19 cellular contexts compared by ENCODE assay signal in genomic region chr1:166900987-166901386, GRCh38. TPM values are rescaled to one million over a fixed set of nuclear protein-coding genes. Genes with fewer than 3 reads are reported as not detected.
A peak's percentile ranks its signal among the peaks of the same experiment; 100 is the strongest.
DNase-seq lines count a peak whose midpoint lies in the region; ATAC-seq, FAIRE-seq and TF ChIP-seq lines count a peak whose summit lies in the region.
"Had no signal": no experiment of that assay in that cellular context is flagged by ENCODE, and none has a peak within 500 bp of the region (broad histone marks: within the 10 kb centered on the region; RNA-seq: fewer than 3 reads in every experiment).

No MANE protein-coding gene starts in this region.

- peaks cover 11% of the 10 kb centered on the region for H3K9me3 Mint-ChIP-seq in activated CD4-positive, alpha-beta T cell treated with anti-CD3 and anti-CD28 coated beads for 36 hours (ENCODE audit: low read depth)

- H3K36me3 ChIP-seq in Loucy (ENCODE audit: insufficient read depth, low read length) (no peaks in the 10 kb centered on the region), small intestine (ENCODE audit: control insufficient read depth in 2 of 2, insufficient read depth in 2 of 2, low read length in 2 of 2) (no peaks in the 10 kb centered on the region)

- no peak overlapping the region for H3K4me3 Mint-ChIP-seq in activated CD4-positive, alpha-beta T cell treated with anti-CD3 and anti-CD28 coated beads for 36 hours
- H3K4me3 Mint-ChIP-seq: B cell; CD4-positive, alpha-beta memory T cell had no signal

- H3K27me3 ChIP-seq in Loucy (ENCODE audit: insufficient read depth, low read length, poor library complexity, severe bottlenecking) (no peaks in the 10 kb centered on the region), small intestine (ENCODE audit: control insufficient read depth in 2 of 2, insufficient read depth in 2 of 2, low read length in 2 of 2) (no peaks in the 10 kb centered on the region)

- no peaks in the 10 kb centered on the region for H3K36me3 Mint-ChIP-seq in activated CD4-positive, alpha-beta T cell treated with anti-CD3 and anti-CD28 coated beads for 36 hours (ENCODE audit: low read depth)

- FAIRE-seq in small intestine (lab: Jason Lieb, UNC), result no peak
- FAIRE-seq: GM12892 had no signal

- H2AFZ ChIP-seq in Loucy (ENCODE audit: low read length), result no peak overlapping the region

- peaks cover 3% of the 10 kb centered on the region for H3K4me1 Mint-ChIP-seq in activated CD4-positive, alpha-beta T cell treated with anti-CD3 and anti-CD28 coated beads for 36 hours
- H3K4me1 Mint-ChIP-seq: CD4-positive, alpha-beta memory T cell had no signal

- no peak overlapping the region for H3K27ac Mint-ChIP-seq in activated CD4-positive, alpha-beta T cell treated with anti-CD3 and anti-CD28 coated beads for 36 hours
- H3K27ac Mint-ChIP-seq: B cell had no signal

- H3K4me3 ChIP-seq in Loucy (ENCODE audit: low read length, poor library complexity, severe bottlenecking) (no peak overlapping the region), choroid plexus epithelial cell (ENCODE audit: low read depth, low read length) (no peak overlapping the region), small intestine (ENCODE audit: low read depth in 1 of 2, low read length in 2 of 2) (no peak overlapping the region)

- intact Hi-C loops in activated CD4-positive, alpha-beta T cell treated with anti-CD3 and anti-CD28 coated beads for 36 hours (cut with DNase I, micrococcal nuclease), result no loop called here

- H3F3A ChIP-seq in Loucy (ENCODE audit: low read depth), result peaks cover 4% of the 10 kb centered on the region; the same call in 1 of the 2 replicates

- H3K79me2 ChIP-seq in Loucy (ENCODE audit: insufficient read depth, low read length), result no peaks in the 10 kb centered on the region

- H3K4me1 ChIP-seq in Loucy (ENCODE audit: insufficient read depth, low read length, poor library complexity, severe bottlenecking), result peaks cover 27% of the 10 kb centered on the region
- no peaks in the 10 kb centered on the region for H3K4me1 ChIP-seq in small intestine (ENCODE audit: control insufficient read depth in 2 of 2, insufficient read depth in 1 of 2, low read depth in 1 of 2, low read length in 1 of 2)

- POLR2A ChIA-PET in activated CD4-positive, alpha-beta T cell treated with anti-CD3 and anti-CD28 coated beads for 36 hours (lab: Charles Lee), result no interaction called here

- H4K20me1 ChIP-seq in Loucy (ENCODE audit: insufficient read depth, low read length, poor library complexity, severe bottlenecking), result no peaks in the 10 kb centered on the region

- H3K9me2 ChIP-seq in Loucy (replicated peaks; ENCODE audit: low read depth, low read length), result no peaks in the 10 kb centered on the region

- H3K27ac ChIP-seq in small intestine (ENCODE audit: low read depth in 1 of 2, low read length in 1 of 2), result no peak overlapping the region
- H3K27ac ChIP-seq: 22Rv1 had no signal

- TF ChIP-seq CTCF in Loucy (conservative IDR thresholded peaks at IDR 0.05; ENCODE audit: low read length), result no peak
- no peak for TF ChIP-seq CTCF in choroid plexus epithelial cell (conservative IDR thresholded peaks at IDR 0.05; ENCODE audit: low read depth, low read length)

- CTCF ChIA-PET in activated CD4-positive, alpha-beta T cell treated with anti-CD3 and anti-CD28 coated beads for 36 hours (lab: Charles Lee), result interaction anchor here (0.9 to 20.0 kb wide), 5 partner anchors 9 to 204 kb away, joined by 3 to 541 read pairs (median 5); no protein-coding TSS in a partner anchor

- H3K9ac ChIP-seq in Loucy (ENCODE audit: low read depth, low read length, poor library complexity, severe bottlenecking), result peak overlapping the region; percentile 51

- ATAC-seq in GM19452 (IDR thresholded peaks at IDR 0.05; ENCODE audit: unreplicated experiment), result no peak
- no peak for ATAC-seq in activated CD4-positive, alpha-beta T cell treated with anti-CD3 and anti-CD28 coated beads for 36 hours
- ATAC-seq: HCT116, Panc1 had no signal

- peak overlapping the region; percentile 40 for H3K4me2 ChIP-seq in Loucy (ENCODE audit: low read depth, low read length, poor library complexity, severe bottlenecking)

- DNase-seq in NCI-H2171 treated with DMSO at 0.1 percent for 48 hours (lab: John Stamatoyannopoulos, UW), result peak; percentile 64
- no peak for DNase-seq in NCI-H2171 (lab: John Stamatoyannopoulos, UW)
- DNase-seq in choroid plexus epithelial cell (ENCODE audit: low read depth), result peak; percentile 28
- peak; percentile 60 for DNase-seq in renal cortical epithelial cell (ENCODE audit: low read depth)
- DNase-seq in small intestine, result no peak
- DNase-seq in activated CD4-positive, alpha-beta T cell treated with anti-CD3 and anti-CD28 coated beads for 36 hours, result no peak
- DNase-seq: Calu3; CD4-positive, alpha-beta memory T cell; NCI-H1105; NCI-H2081 treated with DMSO at 0.1 percent for 48 hours; NCI-H510A treated with DMSO at 0.1 percent for 48 hours; SW 1271 had no signal

- peaks cover 4% of the 10 kb centered on the region for H3K27me3 Mint-ChIP-seq in activated CD4-positive, alpha-beta T cell treated with anti-CD3 and anti-CD28 coated beads for 36 hours

- H3K9me3 ChIP-seq in Loucy (ENCODE audit: insufficient read depth, low read depth, low read length), result peaks cover 9% of the 10 kb centered on the region
- no peaks in the 10 kb centered on the region for H3K9me3 ChIP-seq in small intestine (ENCODE audit: control insufficient read depth, low read depth)

- WGBS in small intestine, 3 donors, result 38 to 47% (median 40%) methylated on average over 4 of the region's 4 CpGs

RNA-seq across cellular contexts. Expression of gene TADA1, which starts 24.9 kb away (rescaled TPM):
- total RNA-seq in renal cortical epithelial cell, result 21.1 and 22.9 TPM in 2 replicates
- 10 to 100 TPM in 1 of 3 donors, 1 to 10 TPM in 2; 9.0 to 12.5 (median 10.0) TPM for polyA plus RNA-seq in small intestine
- 10 to 100 TPM; 16.0 to 19.5 TPM for total RNA-seq in activated CD4-positive, alpha-beta T cell treated with anti-CD3 and anti-CD28 coated beads for 36 hours

Comparison
In these comparisons a context has a peak if more than half of its experiments do, and no peak if none do; other contexts are left out.
1. DNase-seq: peak in NCI-H2171 treated with DMSO at 0.1 percent for 48 hours (single experiment), choroid plexus epithelial cell (single experiment) and renal cortical epithelial cell (single experiment); none in NCI-H2171 (single experiment), small intestine (single experiment) and activated CD4-positive, alpha-beta T cell treated with anti-CD3 and anti-CD28 coated beads for 36 hours (single experiment).